Comparison of ENCODE assay signal across 36 cellular contexts in the genomic region with DNA sequence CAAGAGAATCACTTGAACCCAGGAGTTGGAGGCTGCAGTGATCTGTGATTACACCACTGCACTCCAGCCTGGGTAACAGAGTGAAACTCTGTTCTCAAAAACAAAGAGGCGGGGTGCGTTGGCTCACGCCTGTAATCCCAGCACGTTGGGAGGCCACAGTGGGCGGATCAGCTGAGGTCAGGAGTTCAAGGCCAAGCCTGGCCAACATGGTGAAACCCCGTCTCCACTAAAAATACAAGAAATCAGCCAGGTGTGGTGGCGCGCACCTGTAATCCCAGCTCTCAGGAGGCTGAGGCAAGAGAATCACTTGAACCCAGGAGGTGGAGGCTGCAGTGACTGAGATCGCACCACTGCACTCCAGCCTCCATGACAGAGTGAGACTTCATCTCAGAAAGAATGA.
"Had no signal": no experiment of that assay in that cellular context is flagged by ENCODE, and none has a peak within 500 bp of the region (broad histone marks: within the 10 kb centered on the region; RNA-seq: fewer than 3 reads in every experiment).

No MANE protein-coding gene starts in this region.

- H3K4me1 Mint-ChIP-seq: activated B cell treated with CpG ODN at 0.5 μM for 24 hours, brain had no signal

- H3K27ac ChIP-seq: KMS-11, Peyer's patch, SJSA1, VCaP had no signal

- H3K4me3 ChIP-seq: Peyer's patch, SJSA1 had no signal

- DNase-seq: activated B cell treated with CpG ODN at 0.5 μM for 24 hours; activated CD4-positive, alpha-beta T cell treated with anti-CD3 and anti-CD28 coated beads for 4 hours; activated CD4-positive, alpha-beta T cell treated with anti-CD3 and anti-CD28 coated beads, Interleukin-2, amount 50 U/mL, for 4 hours; activated CD4-positive, CD25-positive, alpha-beta regulatory T cell treated with anti-CD3 and anti-CD28 coated beads, Interleukin-2, amount 50 U/mL, for 72 hours; activated CD8-positive, alpha-beta memory T cell treated with anti-CD3 and anti-CD28 coated beads, Interleukin-2, amount 50 U/mL, for 4 hours; activated gamma-delta T cell; activated naive CD4-positive, alpha-beta T cell treated with Interleukin-2 at 50 U/mL for 16 hours; activated naive CD8-positive, alpha-beta T cell treated with anti-CD3 and anti-CD28 coated beads, Interleukin-2, amount 50 U/mL, for 24 hours; activated T-cell treated with anti-CD3 and anti-CD28 coated beads for 4 hours; activated T-cell treated with anti-CD3 and anti-CD28 coated beads, Interleukin-2, amount 50 U/mL, for 72 hours; anterior cingulate cortex; caudate nucleus; MM.1S; NCI-H1092 treated with DMSO at 0.1 percent for 48 hours; NCI-H1417; NCI-H146; NCI-H187; NCI-H2029 treated with DMSO at 0.1 percent for 48 hours; NCI-H2107; NCI-H2171; NCI-H510A; NCI-H526; NCI-H748 treated with DMSO at 0.1 percent for 48 hours; NK-92 treated with Interleukin-12 subunit alpha and Interleukin-12 subunit beta, amount 100 ng/mL, for 24 hours; PC-3; RPMI8226; SHP77 treated with DMSO at 0.1 percent for 48 hours; SK-N-SH had no signal

- H3K27me3 Mint-ChIP-seq: activated B cell treated with CpG ODN at 0.5 μM for 24 hours; activated naive CD8-positive, alpha-beta T cell; activated naive CD8-positive, alpha-beta T cell treated with anti-CD3 and anti-CD28 coated beads, Interleukin-2, amount 50 U/mL, for 24 hours; brain had no signal

- H3K27me3 ChIP-seq: Peyer's patch, SJSA1 had no signal

- H3K9me3 Mint-ChIP-seq: activated B cell treated with CpG ODN at 0.5 μM for 24 hours; activated naive CD8-positive, alpha-beta T cell treated with anti-CD3 and anti-CD28 coated beads, Interleukin-2, amount 50 U/mL, for 24 hours; activated T-cell treated with anti-CD3 and anti-CD28 coated beads, Interleukin-2, amount 50 U/mL, for 72 hours; activated T-helper 2 cell treated with anti-CD3 and anti-CD28 coated beads, Interferon-gamma antibody, Interleukin-2, Interleukin-4, amounts not matched to agents 10 μg/mL and 5 μg/mL and 100 μg/mL, durations not matched to agents 14 hours and 24 hours and 36 hours; brain; T-helper 1 cell treated with Interleukin-12 subunit alpha and Interleukin-12 subunit beta and Interleukin-4 antibody, amounts not matched to agents 30 μg/mL and 1 μg/mL, for 36 hours had no signal

- H3K9me3 ChIP-seq: Peyer's patch, SJSA1, SK-N-SH had no signal

- ATAC-seq: activated naive CD8-positive, alpha-beta T cell treated with anti-CD3 and anti-CD28 coated beads, Interleukin-2, amount 50 U/mL, for 24 hours; activated T-cell treated with anti-CD3 and anti-CD28 coated beads, Interleukin-2, amount 50 U/mL, for 72 hours; PC-3 had no signal

- H3K4me1 ChIP-seq: Peyer's patch, SJSA1 had no signal

- H3K27ac Mint-ChIP-seq: activated B cell treated with CpG ODN at 0.5 μM for 24 hours; activated naive CD8-positive, alpha-beta T cell; activated naive CD8-positive, alpha-beta T cell treated with anti-CD3 and anti-CD28 coated beads, Interleukin-2, amount 50 U/mL, for 24 hours; activated T-cell treated with anti-CD3 and anti-CD28 coated beads, Interleukin-2, amount 50 U/mL, for 72 hours; activated T-helper 2 cell treated with anti-CD3 and anti-CD28 coated beads, Interferon-gamma antibody, Interleukin-2, Interleukin-4, amounts not matched to agents 10 μg/mL and 5 μg/mL and 100 μg/mL, durations not matched to agents 14 hours and 24 hours and 36 hours; brain; T-helper 1 cell treated with Interleukin-12 subunit alpha and Interleukin-12 subunit beta and Interleukin-4 antibody, amounts not matched to agents 30 μg/mL and 1 μg/mL, for 36 hours had no signal

- H3K4me3 Mint-ChIP-seq: activated B cell treated with CpG ODN at 0.5 μM for 24 hours; activated naive CD8-positive, alpha-beta T cell; activated naive CD8-positive, alpha-beta T cell treated with anti-CD3 and anti-CD28 coated beads, Interleukin-2, amount 50 U/mL, for 24 hours; activated T-cell treated with anti-CD3 and anti-CD28 coated beads, Interleukin-2, amount 50 U/mL, for 72 hours; brain; T-helper 1 cell treated with Interleukin-12 subunit alpha and Interleukin-12 subunit beta and Interleukin-4 antibody, amounts not matched to agents 30 μg/mL and 1 μg/mL, for 36 hours had no signal
